Comparison of ENCODE assay signal across 1 cellular context in genomic region chr16:88534731-88535141, GRCh38.
TF ChIP-seq lines count a peak whose summit lies in the region.

No MANE protein-coding gene starts in this region.

TF ChIP-seq in HEK293, 187 proteins besides CTCF, POLR2A, EP300 and RAD21 (continued from another document):
- peak; percentile 51 for TF ChIP-seq ZBTB26 (tag by site-specific recombination; optimal IDR thresholded peaks at IDR 0.05)
- TF ChIP-seq ZNF768 (tag by site-specific recombination; IDR thresholded peaks at IDR 0.05): no peak
- no peak for TF ChIP-seq ZFP37 (tag by site-specific recombination; IDR thresholded peaks at IDR 0.05)
